Comparison of ENCODE assay signal across 19 cellular contexts in genomic region chr10:15124190-15124589, GRCh38. TPM values are rescaled to one million over a fixed set of nuclear protein-coding genes. Genes with fewer than 3 reads are reported as not detected.
DNase-seq lines count a peak whose midpoint lies in the region; ATAC-seq, FAIRE-seq and TF ChIP-seq lines count a peak whose summit lies in the region.
"Had no signal": no experiment of that assay in that cellular context is flagged by ENCODE, and none has a peak within 500 bp of the region (broad histone marks: within the 10 kb centered on the region; RNA-seq: fewer than 3 reads in every experiment).

No MANE protein-coding gene starts in this region.

- H3K4me1 ChIP-seq in CD4-positive, CD25-positive, alpha-beta regulatory T cell (ENCODE audit: control insufficient read depth, insufficient read depth, low read length, poor library complexity, severe bottlenecking), result peaks cover 14% of the 10 kb centered on the region
- peaks cover 17% of the 10 kb centered on the region for H3K4me1 ChIP-seq in foreskin keratinocyte
- H3K4me1 ChIP-seq: spleen, transverse colon had no signal

- POLR2A ChIA-PET in AG04450 (lab: Yijun Ruan, JAX), result interaction anchor here (0.5 kb wide), 1 partner anchor 155 kb away, joined by 4 read pairs; no protein-coding TSS in a partner anchor
- POLR2A ChIA-PET in activated CD4-positive, alpha-beta memory T cell treated with anti-CD3 and anti-CD28 coated beads for 36 hours (lab: Charles Lee), result interaction anchor here (0.7 to 3.1 kb wide), 6 partner anchors 13 to 1905 kb away, joined by 3 to 30 read pairs (median 10); partner anchors contain the start of genes MEIG1, NMT2 and RPP38
- POLR2A ChIA-PET in HEK293T (lab: Yijun Ruan, JAX), result no interaction called here

- TF ChIP-seq CTCF in AG04450 (IDR thresholded peaks at IDR 0.05; ENCODE audit: low read depth, low read length) (no peak), foreskin keratinocyte (conservative IDR thresholded peaks at IDR 0.05) (no peak), D721Med (IDR thresholded peaks at IDR 0.05; ENCODE audit: insufficient read depth, missing control alignments) (no peak)

- H3K27ac ChIP-seq in AG04450 (ENCODE audit: low read depth, low read length), result peak overlapping the region; percentile 43
- H3K27ac ChIP-seq in CD4-positive, CD25-positive, alpha-beta regulatory T cell (ENCODE audit: insufficient read depth, low read length, poor library complexity, severe bottlenecking), result no peak overlapping the region
- H3K27ac ChIP-seq in foreskin keratinocyte, result peak overlapping the region; percentile 78
- H3K27ac ChIP-seq: PC-9, spleen, transverse colon, WERI-Rb-1 had no signal

- peaks cover 0 to 1% (median 0%) of the 10 kb centered on the region in 7 donors for H3K9me3 Mint-ChIP-seq in CD4-positive, CD25-positive, alpha-beta regulatory T cell
- no peaks in the 10 kb centered on the region for H3K9me3 Mint-ChIP-seq in activated CD4-positive, alpha-beta memory T cell treated with anti-CD3 and anti-CD28 coated beads for 36 hours

- H3K27ac Mint-ChIP-seq in CD4-positive, CD25-positive, alpha-beta regulatory T cell, result peak overlapping the region; percentile 35 to 79 (median 67)
- H3K27ac Mint-ChIP-seq in activated CD4-positive, alpha-beta memory T cell treated with anti-CD3 and anti-CD28 coated beads for 36 hours, result peak overlapping the region; percentile 90
- H3K27ac Mint-ChIP-seq: endodermal cell, GM23338 had no signal

- peaks cover 64% of the 10 kb centered on the region for H3K36me3 ChIP-seq in CD4-positive, CD25-positive, alpha-beta regulatory T cell (ENCODE audit: control insufficient read depth, insufficient read depth, low read length)
- H3K36me3 ChIP-seq: WERI-Rb-1 had no signal

- CTCF ChIA-PET in AG04450 (lab: Charles Lee) (interaction anchor here (1.4 kb wide), 1 partner anchor 44 kb away, joined by 3 read pairs; the partner anchor contains the start of gene NMT2), HEK293T (lab: Yijun Ruan, JAX) (no interaction called here)
- CTCF ChIA-PET in activated CD4-positive, alpha-beta memory T cell treated with anti-CD3 and anti-CD28 coated beads for 36 hours (lab: Charles Lee), result interaction anchor here (1.1 to 5.1 kb wide), 7 partner anchors 14 to 286 kb away, joined by 3 to 23 read pairs (median 4); partner anchors contain the start of genes CDNF, HSPA14, MSANTD7 and NMT2

- DNase-seq in AG04450 (ENCODE audit: low read depth, low spot score), result no peak
- DNase-seq in CD4-positive, CD25-positive, alpha-beta regulatory T cell, result no peak
- no peak for DNase-seq in activated CD4-positive, alpha-beta memory T cell treated with anti-CD3 and anti-CD28 coated beads for 36 hours
- DNase-seq in foreskin keratinocyte, result no peak
- DNase-seq in HEK293T (ENCODE audit: extremely low spot score), result no peak
- no peak for DNase-seq in D721Med (ENCODE audit: insufficient read length, low spot score)
- DNase-seq: endodermal cell, hypothalamus, KG1, mesendoderm, NCI-H1105, NCI-H526 treated with DMSO at 0.1 percent for 48 hours, spleen, transverse colon, WERI-Rb-1 had no signal

- peaks cover 20 to 33% (median 26%) of the 10 kb centered on the region in 4 donors for H3K4me1 Mint-ChIP-seq in CD4-positive, CD25-positive, alpha-beta regulatory T cell
- H3K4me1 Mint-ChIP-seq in activated CD4-positive, alpha-beta memory T cell treated with anti-CD3 and anti-CD28 coated beads for 36 hours (ENCODE audit: low read depth), result peaks cover 33% of the 10 kb centered on the region
- H3K4me1 Mint-ChIP-seq: endodermal cell, GM23338, neural crest cell had no signal

- no peaks in the 10 kb centered on the region for H3K27me3 Mint-ChIP-seq in CD4-positive, CD25-positive, alpha-beta regulatory T cell
- H3K27me3 Mint-ChIP-seq in activated CD4-positive, alpha-beta memory T cell treated with anti-CD3 and anti-CD28 coated beads for 36 hours, result no peaks in the 10 kb centered on the region

- no peak overlapping the region for H3K4me3 ChIP-seq in AG04450 (ENCODE audit: low read depth, low read length)
- H3K4me3 ChIP-seq in CD4-positive, CD25-positive, alpha-beta regulatory T cell (ENCODE audit: low read depth, low read length), result no peak overlapping the region
- H3K4me3 ChIP-seq: GM23338, PC-9, spleen, transverse colon had no signal

- H3K27me3 ChIP-seq in AG04450 (ENCODE audit: control insufficient read depth, insufficient read depth, low read length), result no peaks in the 10 kb centered on the region
- H3K27me3 ChIP-seq in CD4-positive, CD25-positive, alpha-beta regulatory T cell (ENCODE audit: control insufficient read depth, insufficient read depth, low read length), result no peaks in the 10 kb centered on the region
- H3K27me3 ChIP-seq in foreskin keratinocyte, result no peaks in the 10 kb centered on the region
- H3K27me3 ChIP-seq: spleen, transverse colon had no signal

- no peak for ATAC-seq in CD4-positive, CD25-positive, alpha-beta regulatory T cell (ENCODE audit: low read depth in 2 of 2)
- ATAC-seq in foreskin keratinocyte, result peak; percentile 6
- ATAC-seq in GM19328 (IDR thresholded peaks at IDR 0.05; ENCODE audit: unreplicated experiment), result no peak
- ATAC-seq: GM23338 had no signal

- peaks cover 38% of the 10 kb centered on the region for H3K36me3 Mint-ChIP-seq in CD4-positive, CD25-positive, alpha-beta regulatory T cell
- H3K36me3 Mint-ChIP-seq in activated CD4-positive, alpha-beta memory T cell treated with anti-CD3 and anti-CD28 coated beads for 36 hours, result peaks cover 40% of the 10 kb centered on the region

- FAIRE-seq in D721Med (lab: Jason Lieb, UNC), result no peak

- no peaks in the 10 kb centered on the region; the same call in 1 of the 2 replicates for H3K9me3 ChIP-seq in AG04450 (ENCODE audit: control insufficient read depth, insufficient read depth, low read length)
- H3K9me3 ChIP-seq in CD4-positive, CD25-positive, alpha-beta regulatory T cell (ENCODE audit: control insufficient read depth in 2 of 2, low read length in 2 of 2), result no peaks in the 10 kb centered on the region
- H3K9me3 ChIP-seq: spleen, transverse colon had no signal

- no peak overlapping the region for H3K4me3 Mint-ChIP-seq in CD4-positive, CD25-positive, alpha-beta regulatory T cell
- H3K4me3 Mint-ChIP-seq in activated CD4-positive, alpha-beta memory T cell treated with anti-CD3 and anti-CD28 coated beads for 36 hours, result peak overlapping the region; percentile 27
- H3K4me3 Mint-ChIP-seq: endodermal cell, GM23338, neural crest cell had no signal

- intact Hi-C loops in activated CD4-positive, alpha-beta memory T cell treated with anti-CD3 and anti-CD28 coated beads for 36 hours (cut with micrococcal nuclease), result loop anchor here (10.0 kb wide), 1 partner anchor 251 kb away; the partner anchor contains the start of gene FAM171A1

TF ChIP-seq in HEK293T, 16 proteins besides CTCF, POLR2A, EP300 and RAD21:
- no peak for TF ChIP-seq CTBP1 (IDR thresholded peaks at IDR 0.05; ENCODE audit: borderline replicate concordance)
- no peak for TF ChIP-seq FOXA1 (IDR thresholded peaks at IDR 0.05)
- TF ChIP-seq NFRKB (IDR thresholded peaks at IDR 0.05), result no peak
- TF ChIP-seq FOXM1 (IDR thresholded peaks at IDR 0.05; ENCODE audit: borderline replicate concordance), result no peak
- no peak for TF ChIP-seq SP1 (IDR thresholded peaks at IDR 0.05)
- TF ChIP-seq LEF1 (IDR thresholded peaks at IDR 0.05; ENCODE audit: borderline replicate concordance), result no peak
- TF ChIP-seq PKNOX1 (IDR thresholded peaks at IDR 0.05), result no peak
- no peak for TF ChIP-seq FOXK2 (IDR thresholded peaks at IDR 0.05)
- no peak for TF ChIP-seq ELF4 (IDR thresholded peaks at IDR 0.05)
- no peak for TF ChIP-seq ARNT (IDR thresholded peaks at IDR 0.05)
- TF ChIP-seq TARDBP (IDR thresholded peaks at IDR 0.05), result no peak
- TF ChIP-seq HDGF (IDR thresholded peaks at IDR 0.05; ENCODE audit: borderline replicate concordance), result no peak
- TF ChIP-seq BHLHE40 (IDR thresholded peaks at IDR 0.05; ENCODE audit: borderline replicate concordance), result no peak
- no peak for TF ChIP-seq L3MBTL2 (conservative IDR thresholded peaks at IDR 0.05)
- no peak for TF ChIP-seq SUZ12 (IDR thresholded peaks at IDR 0.05)
- TF ChIP-seq ZNF384 (IDR thresholded peaks at IDR 0.05), result no peak

RNA-seq across cellular contexts. Expression of gene RPP38, which starts 27.0 kb away (rescaled TPM):
- 17.1 and 20.8 TPM in 2 replicates for polyA plus RNA-seq in AG04450 (2011; rRNA removed)
- 11.4 and 20.0 TPM in 2 replicates for polyA minus RNA-seq in AG04450 (2011; rRNA and poly(A)+ RNA removed)
- 9.3 TPM for total RNA-seq in CD4-positive, CD25-positive, alpha-beta regulatory T cell
- 10 to 100 TPM; 19.6 to 38.7 (median 28.9) TPM for polyA plus RNA-seq in CD4-positive, CD25-positive, alpha-beta regulatory T cell
- total RNA-seq in activated CD4-positive, alpha-beta memory T cell treated with anti-CD3 and anti-CD28 coated beads for 36 hours, result 10 to 100 TPM; 18.3 to 19.2 TPM
- 26.5 and 27.8 TPM in 2 replicates for total RNA-seq in foreskin keratinocyte
- polyA plus RNA-seq in foreskin keratinocyte, result 28.8 and 29.1 TPM in 2 replicates

RNA-seq across cellular contexts. Expression of gene ACBD7, which starts 35.6 kb away (rescaled TPM):
- polyA plus RNA-seq in AG04450 (2011; rRNA removed) (0.58 and 0.67 TPM in 2 replicates), foreskin keratinocyte (not detected in 2 replicates)
- 1.00 and 1.1 TPM in 2 replicates for polyA minus RNA-seq in AG04450 (2011; rRNA and poly(A)+ RNA removed)
- 0.39 TPM for total RNA-seq in CD4-positive, CD25-positive, alpha-beta regulatory T cell
- polyA plus RNA-seq in CD4-positive, CD25-positive, alpha-beta regulatory T cell, result under 1 TPM in 2 of 4 donors, not detected in 2; 0.25 to 0.49 TPM
- 1 to 10 TPM; 1.7 to 1.9 TPM for total RNA-seq in activated CD4-positive, alpha-beta memory T cell treated with anti-CD3 and anti-CD28 coated beads for 36 hours
- total RNA-seq in foreskin keratinocyte, result 0.07 and 0.20 TPM in 2 replicates
- total RNA-seq: transverse colon had no signal

RNA-seq across cellular contexts. Expression of gene NMT2, which starts 44.3 kb away (rescaled TPM):
- 36.3 and 38.2 TPM in 2 replicates for polyA plus RNA-seq in AG04450 (2011; rRNA removed)
- 15.5 and 19.3 TPM in 2 replicates for polyA minus RNA-seq in AG04450 (2011; rRNA and poly(A)+ RNA removed)
- total RNA-seq in CD4-positive, CD25-positive, alpha-beta regulatory T cell, result 47.8 TPM
- polyA plus RNA-seq in CD4-positive, CD25-positive, alpha-beta regulatory T cell, result 10 to 100 TPM; 37.1 to 50.3 (median 43.4) TPM
- 10 to 100 TPM; 21.8 to 22.1 TPM for total RNA-seq in activated CD4-positive, alpha-beta memory T cell treated with anti-CD3 and anti-CD28 coated beads for 36 hours
- total RNA-seq in foreskin keratinocyte, result 14.5 and 16.5 TPM in 2 replicates
- 9.2 and 10.4 TPM in 2 replicates for polyA plus RNA-seq in foreskin keratinocyte
